8 cellular contexts compared by ENCODE assay signal in the genomic region with DNA sequence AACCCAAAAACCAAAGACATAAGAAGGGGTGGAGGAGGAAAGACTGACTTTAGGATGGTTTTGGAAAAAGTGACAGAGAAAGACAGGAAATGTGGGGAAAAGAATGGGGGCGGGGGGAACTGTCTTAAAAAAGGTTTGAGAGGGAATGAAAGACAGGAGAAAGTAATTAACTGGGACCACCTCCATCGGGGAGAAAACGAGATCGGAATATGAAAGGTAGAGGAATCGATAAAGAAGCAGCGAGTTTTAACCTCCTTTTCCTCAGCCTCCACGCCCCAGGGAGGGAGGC. TPM values are rescaled to one million over a fixed set of nuclear protein-coding genes. Genes with fewer than 3 reads are reported as not detected.
DNase-seq lines count a peak whose midpoint lies in the region; FAIRE-seq and TF ChIP-seq lines count a peak whose summit lies in the region.

No MANE protein-coding gene starts in this region.

- FAIRE-seq in GM12891 (lab: Jason Lieb, UNC): no peak

- TF ChIP-seq CTCF in GM12865 (IDR thresholded peaks at IDR 0.05; ENCODE audit: insufficient read depth, low read depth, low read length, missing control alignments) (no peak), Peyer's patch (IDR thresholded peaks at IDR 0.05) (no peak), prostate gland (IDR thresholded peaks at IDR 0.05) (no peak)

- WGBS in esophagus, 2 donors: 0% methylated on average over 7 of the region's 7 CpGs
- WGBS in prostate gland: 0% methylated on average over 7 of the region's 7 CpGs

- H3K4me3 ChIP-seq in GM12865 (ENCODE audit: low read depth, low read length) (peak overlapping the region; percentile 92), Peyer's patch (peak overlapping the region; percentile 62 to 89 (median 80)), esophagus (ENCODE audit: low read depth in 1 of 2, low read length in 2 of 2) (peak overlapping the region; percentile 79 to 82), prostate gland (peak overlapping the region; percentile 58 to 70)

- TF ChIP-seq POLR2A in Peyer's patch (IDR thresholded peaks at IDR 0.05): no peak
- no peak for TF ChIP-seq POLR2A in prostate gland (IDR thresholded peaks at IDR 0.05)
- TF ChIP-seq POLR2A in GM12891 (IDR thresholded peaks at IDR 0.05; ENCODE audit: low read depth, low read length): no peak

- intact Hi-C loops in prostate gland (cut with DNase I): no loop called here

- H3K9me3 ChIP-seq in Peyer's patch (no peaks in the 10 kb centered on the region), esophagus (ENCODE audit: control insufficient read depth in 2 of 2, insufficient read depth in 1 of 2, low read depth in 1 of 2, low read length in 1 of 2) (no peaks in the 10 kb centered on the region), prostate gland (no peaks in the 10 kb centered on the region)

- no peak for DNase-seq in GM12865 (ENCODE audit: low read depth)
- DNase-seq in Peyer's patch: no peak
- DNase-seq in prostate gland (ENCODE audit: low spot score): no peak
- no peak for DNase-seq in NCI-H774 (lab: John Stamatoyannopoulos, UW)
- DNase-seq in GM12891 (ENCODE audit: insufficient read length, low spot score): no peak
- no peak for DNase-seq in activated CD4-positive, alpha-beta T cell treated with anti-CD3 and anti-CD28 coated beads for 1 hour
- no peak for DNase-seq in NCI-H2107 (lab: John Stamatoyannopoulos, UW)

- H3K36me3 ChIP-seq in Peyer's patch: no peaks in the 10 kb centered on the region
- H3K36me3 ChIP-seq in esophagus (ENCODE audit: control insufficient read depth in 2 of 2, insufficient read depth in 2 of 2, low read length in 1 of 2): no peaks in the 10 kb centered on the region
- no peaks in the 10 kb centered on the region for H3K36me3 ChIP-seq in prostate gland

- H3K27me3 ChIP-seq in Peyer's patch: no peaks in the 10 kb centered on the region
- no peaks in the 10 kb centered on the region for H3K27me3 ChIP-seq in esophagus (ENCODE audit: control insufficient read depth in 1 of 2, insufficient read depth in 2 of 2, low read length in 2 of 2)
- H3K27me3 ChIP-seq in prostate gland (replicated peaks; ENCODE audit: insufficient read depth): no peaks in the 10 kb centered on the region

- H3K4me1 ChIP-seq in Peyer's patch (peaks cover 0 to 7% (median 2%) of the 10 kb centered on the region in 4 donors), esophagus (ENCODE audit: control insufficient read depth in 2 of 2, insufficient read depth in 2 of 2, low read length in 1 of 2) (no peaks in the 10 kb centered on the region), prostate gland (replicated peaks) (peaks cover 9% of the 10 kb centered on the region)

- H3K27ac ChIP-seq in Peyer's patch (peak overlapping the region; percentile 84 to 96 (median 90)), esophagus (ENCODE audit: low read depth in 2 of 2, low read length in 1 of 2) (peak overlapping the region; percentile 94 to 98), prostate gland (peak overlapping the region; percentile 93 to 95)

TF ChIP-seq in GM12891, 5 proteins besides CTCF, POLR2A, EP300 and RAD21:
- TF ChIP-seq POU2F2 (IDR thresholded peaks at IDR 0.05; ENCODE audit: low read depth, low read length): no peak
- TF ChIP-seq POLR2AphosphoS5 (IDR thresholded peaks at IDR 0.05; ENCODE audit: low read depth, low read length): no peak
- no peak for TF ChIP-seq TAF1 (IDR thresholded peaks at IDR 0.05; ENCODE audit: low read depth, low read length)
- no peak for TF ChIP-seq SPI1 (IDR thresholded peaks at IDR 0.05; ENCODE audit: low read depth, low read length)
- no peak for TF ChIP-seq PAX5 (IDR thresholded peaks at IDR 0.05; ENCODE audit: insufficient read depth, low read length, severe bottlenecking)
TF ChIP-seq in GM12891: peak in this region for 0.

RNA-seq across cellular contexts. Expression of a gene that starts 0.5 kb away (rescaled TPM):
- total RNA-seq in Peyer's patch (10 to 100 TPM in 3 of 4 donors, 1 to 10 TPM in 1; 7.9 to 17.3 (median 11.1) TPM), prostate gland (10 to 100 TPM; 32.8 to 37.7 TPM)
- 10 to 100 TPM in 1 of 2 donors, 1 to 10 TPM in 1; 5.6 to 10.0 TPM for polyA plus RNA-seq in esophagus
- 12.3 TPM for polyA plus RNA-seq in GM12891 (2012; ENCODE audit: low read depth, missing spikeins)
